ENCODE assay signal across 8 cellular contexts in genomic region chr7:131188367-131189339, GRCh38.
DNase-seq lines count a peak whose midpoint lies in the region; ATAC-seq and TF ChIP-seq lines count a peak whose summit lies in the region.

No MANE protein-coding gene starts in this region.

- TF ChIP-seq CTCF in choroid plexus epithelial cell (conservative IDR thresholded peaks at IDR 0.05; ENCODE audit: low read depth, low read length) (no peak), esophagus squamous epithelium (IDR thresholded peaks at IDR 0.05) (no peak)

- H3K4me1 ChIP-seq in CD4-positive, CD25-positive, alpha-beta regulatory T cell (ENCODE audit: control insufficient read depth, insufficient read depth, low read length, poor library complexity, severe bottlenecking), result peaks cover 32% of the 10 kb centered on the region
- peaks cover 0 to 19% (median 7%) of the 10 kb centered on the region in 3 donors for H3K4me1 ChIP-seq in esophagus squamous epithelium

- H3K36me3 ChIP-seq in CD4-positive, CD25-positive, alpha-beta regulatory T cell (ENCODE audit: control insufficient read depth, insufficient read depth, low read length), result no peaks in the 10 kb centered on the region
- H3K36me3 ChIP-seq in esophagus squamous epithelium, result no peaks in the 10 kb centered on the region

- WGBS in esophagus squamous epithelium, 2 donors, result 26 to 38% methylated on average over 5 to 7 of the region's 8 CpGs

- no peaks in the 10 kb centered on the region for H3K27me3 ChIP-seq in CD4-positive, CD25-positive, alpha-beta regulatory T cell (ENCODE audit: control insufficient read depth, insufficient read depth, low read length)
- no peaks in the 10 kb centered on the region for H3K27me3 ChIP-seq in esophagus squamous epithelium

- peak overlapping the region; percentile 1 to 47 (median 37) for H3K4me3 Mint-ChIP-seq in CD4-positive, CD25-positive, alpha-beta regulatory T cell

- H3K27ac Mint-ChIP-seq in CD4-positive, CD25-positive, alpha-beta regulatory T cell, result peak overlapping the region; percentile 58 to 91 (median 85)

- DNase-seq in CD4-positive, CD25-positive, alpha-beta regulatory T cell, result peak; percentile 51 to 94 (median 82)
- peak; percentile 99 for DNase-seq in HT1080 (ENCODE audit: low read depth)
- DNase-seq in activated CD4-positive, CD25-positive, alpha-beta regulatory T cell treated with anti-CD3 and anti-CD28 coated beads, Interleukin-2, amount 50 U/mL, for 16 hours (ENCODE audit: low read depth, low spot score), result peak; percentile 38
- DNase-seq in choroid plexus epithelial cell (ENCODE audit: low read depth), result peak; percentile 99
- peak; percentile 93 for DNase-seq in skeletal muscle cell (ENCODE audit: low read depth)
- DNase-seq in esophagus squamous epithelium (lab: John Stamatoyannopoulos, UW), result no peak
- no peak for DNase-seq in NCI-H128 (lab: John Stamatoyannopoulos, UW; ENCODE audit: unreplicated experiment)

- H3K36me3 Mint-ChIP-seq in CD4-positive, CD25-positive, alpha-beta regulatory T cell, result no peaks in the 10 kb centered on the region

- H3K27ac ChIP-seq in CD4-positive, CD25-positive, alpha-beta regulatory T cell (ENCODE audit: insufficient read depth, low read length, poor library complexity, severe bottlenecking), result peak overlapping the region; percentile 79
- H3K27ac ChIP-seq in esophagus squamous epithelium, result peak overlapping the region in 2 of 4 donors; percentile 57 to 63

- H3K4me1 Mint-ChIP-seq in CD4-positive, CD25-positive, alpha-beta regulatory T cell, result peaks cover 15 to 46% (median 31%) of the 10 kb centered on the region in 4 donors

- ATAC-seq in CD4-positive, CD25-positive, alpha-beta regulatory T cell (ENCODE audit: low read depth in 2 of 2), result peak; percentile 97 to 99
- peak; percentile 80 for ATAC-seq in GM19395 (IDR thresholded peaks at IDR 0.05; ENCODE audit: unreplicated experiment)

- no peaks in the 10 kb centered on the region for H3K9me3 ChIP-seq in CD4-positive, CD25-positive, alpha-beta regulatory T cell (ENCODE audit: control insufficient read depth in 2 of 2, low read length in 2 of 2)
- peaks cover 0 to 5% (median 0%) of the 10 kb centered on the region in 3 donors for H3K9me3 ChIP-seq in esophagus squamous epithelium

- intact Hi-C loops in esophagus squamous epithelium (cut with DNase I), result no loop called here

- peak overlapping the region; percentile 51 for H3K4me3 ChIP-seq in CD4-positive, CD25-positive, alpha-beta regulatory T cell (ENCODE audit: low read depth, low read length)
- H3K4me3 ChIP-seq in choroid plexus epithelial cell (ENCODE audit: low read depth, low read length) (no peak overlapping the region), skeletal muscle cell (ENCODE audit: low read depth, low read length) (no peak overlapping the region), esophagus squamous epithelium (no peak overlapping the region)

- TF ChIP-seq POLR2A in esophagus squamous epithelium (IDR thresholded peaks at IDR 0.05), result no peak

- no peaks in the 10 kb centered on the region for H3K9me3 Mint-ChIP-seq in CD4-positive, CD25-positive, alpha-beta regulatory T cell

- H3K27me3 Mint-ChIP-seq in CD4-positive, CD25-positive, alpha-beta regulatory T cell, result no peaks in the 10 kb centered on the region

Comparison
In these comparisons a context has a peak if more than half of its experiments do, and no peak if none do; other contexts are left out.
1. DNase-seq: peak in CD4-positive, CD25-positive, alpha-beta regulatory T cell (3 of 3), HT1080 (single experiment), activated CD4-positive, CD25-positive, alpha-beta regulatory T cell treated with anti-CD3 and anti-CD28 coated beads, Interleukin-2, amount 50 U/mL, for 16 hours (single experiment), choroid plexus epithelial cell (single experiment) and skeletal muscle cell (single experiment); none in esophagus squamous epithelium (single experiment) and NCI-H128 (single experiment).